27 cellular contexts compared by ENCODE assay signal in genomic region chr20:13102237-13102636, GRCh38.
"Had no signal": no experiment of that assay in that cellular context is flagged by ENCODE, and none has a peak within 500 bp of the region (broad histone marks: within the 10 kb centered on the region; RNA-seq: fewer than 3 reads in every experiment).

No MANE protein-coding gene starts in this region.

- H3K36me3 Mint-ChIP-seq: activated naive CD4-positive, alpha-beta T cell treated with anti-CD3 and anti-CD28 coated beads, Interleukin-2, amount 50 U/mL, for 72 hours; stimulated activated naive B cell treated with anti-CD40 and anti-IgM and Interleukin-4, amounts not matched to agents 10 μg/mL and 1 μg/mL and 100 μg/mL, for 72 hours; WTC11 had no signal

- H3K9me3 ChIP-seq: ascending aorta, esophagus muscularis mucosa, gastroesophageal sphincter, mucosa of descending colon, testis had no signal

- ATAC-seq: activated naive CD4-positive, alpha-beta T cell treated with anti-CD3 and anti-CD28 coated beads, Interleukin-2, amount 50 U/mL, for 72 hours; activated T-helper 17 cell treated with anti-CD3 and anti-CD28 coated beads, Interleukin-2, amount 50 U/mL, for 72 hours; effector memory CD8-positive, alpha-beta T cell; gastroesophageal sphincter; sciatic nerve; stimulated activated naive B cell treated with anti-CD40 and anti-IgM and Interleukin-4, amounts not matched to agents 10 μg/mL and 1 μg/mL and 100 μg/mL, for 72 hours had no signal

- H3K4me1 Mint-ChIP-seq: activated T-helper 17 cell treated with anti-CD3 and anti-CD28 coated beads, Interleukin-2, amount 50 U/mL, for 72 hours; stimulated activated naive B cell treated with anti-CD40 and anti-IgM and Interleukin-4, amounts not matched to agents 10 μg/mL and 1 μg/mL and 100 μg/mL, for 72 hours had no signal

- H3K4me3 Mint-ChIP-seq: activated T-cell treated with anti-CD3 and anti-CD28 coated beads, Interleukin-2, amount 50 U/mL, for 24 hours; activated T-helper 17 cell treated with anti-CD3 and anti-CD28 coated beads, Interleukin-2, amount 50 U/mL, for 72 hours; effector memory CD8-positive, alpha-beta T cell; nephron progenitor cell; stimulated activated naive B cell treated with anti-CD40 and anti-IgM and Interleukin-4, amounts not matched to agents 10 μg/mL and 1 μg/mL and 100 μg/mL, for 72 hours; WTC11 had no signal

- FAIRE-seq: colon, islet of Langerhans had no signal

- H3K9me3 Mint-ChIP-seq: activated naive CD4-positive, alpha-beta T cell treated with anti-CD3 and anti-CD28 coated beads, Interleukin-2, amount 50 U/mL, for 72 hours; activated T-cell treated with anti-CD3 and anti-CD28 coated beads, Interleukin-2, amount 50 U/mL, for 24 hours; activated T-helper 17 cell treated with anti-CD3 and anti-CD28 coated beads, Interleukin-2, amount 50 U/mL, for 72 hours; effector memory CD8-positive, alpha-beta T cell; nephron progenitor cell; stimulated activated naive B cell treated with anti-CD40 and anti-IgM and Interleukin-4, amounts not matched to agents 10 μg/mL and 1 μg/mL and 100 μg/mL, for 72 hours; WTC11 had no signal

- H3K27ac ChIP-seq: ascending aorta, dorsolateral prefrontal cortex, esophagus muscularis mucosa, gastroesophageal sphincter, testis had no signal

- H3K27ac Mint-ChIP-seq: activated naive CD4-positive, alpha-beta T cell treated with anti-CD3 and anti-CD28 coated beads, Interleukin-2, amount 50 U/mL, for 72 hours; activated T-cell treated with anti-CD3 and anti-CD28 coated beads, Interleukin-2, amount 50 U/mL, for 24 hours; activated T-helper 17 cell treated with anti-CD3 and anti-CD28 coated beads, Interleukin-2, amount 50 U/mL, for 72 hours; effector memory CD8-positive, alpha-beta T cell; nephron progenitor cell; stimulated activated naive B cell treated with anti-CD40 and anti-IgM and Interleukin-4, amounts not matched to agents 10 μg/mL and 1 μg/mL and 100 μg/mL, for 72 hours; WTC11 had no signal

- H3K4me1 ChIP-seq: ascending aorta, esophagus muscularis mucosa, gastroesophageal sphincter had no signal

- H3K27me3 ChIP-seq: ascending aorta, esophagus muscularis mucosa, gastroesophageal sphincter, testis had no signal

- H3K4me3 ChIP-seq: ascending aorta, dorsolateral prefrontal cortex, esophagus muscularis mucosa, gastroesophageal sphincter, mucosa of descending colon, testis had no signal

- H3K36me3 ChIP-seq: ascending aorta, esophagus muscularis mucosa, gastroesophageal sphincter had no signal

- DNase-seq: activated CD4-positive, alpha-beta T cell treated with anti-CD3 and anti-CD28 coated beads, Interleukin-2, amount 50 U/mL, for 4 hours; activated CD8-positive, alpha-beta memory T cell treated with anti-CD3 and anti-CD28 coated beads for 24 hours; activated CD8-positive, alpha-beta memory T cell treated with anti-CD3 and anti-CD28 coated beads, Interleukin-2, amount 50 U/mL, for 4 hours; activated T-cell treated with anti-CD3 and anti-CD28 coated beads, Interleukin-2, amount 50 U/mL, for 24 hours; central memory CD4-positive, alpha-beta T cell; dorsolateral prefrontal cortex; effector memory CD8-positive, alpha-beta T cell; head of caudate nucleus; left cardiac atrium; mesendoderm; nephron progenitor cell; stimulated activated CD4-positive, alpha-beta T cell treated with anti-CD3 and anti-CD28 coated beads, Interleukin-2, amount 100 ng/mL, for 48 hours; stimulated activated CD8-positive, alpha-beta memory T cell treated with anti-CD3 and anti-CD28 coated beads, Interleukin-4, amount 100 ng/mL, for 48 hours; stimulated activated naive B cell treated with anti-CD40 and anti-IgM and Interleukin-4, amounts not matched to agents 10 μg/mL and 1 μg/mL and 100 μg/mL, for 72 hours; T-helper 1 cell; T-helper 9 cell; testis had no signal
